Comparison of ENCODE assay signal across 1 cellular context in the genomic region with DNA sequence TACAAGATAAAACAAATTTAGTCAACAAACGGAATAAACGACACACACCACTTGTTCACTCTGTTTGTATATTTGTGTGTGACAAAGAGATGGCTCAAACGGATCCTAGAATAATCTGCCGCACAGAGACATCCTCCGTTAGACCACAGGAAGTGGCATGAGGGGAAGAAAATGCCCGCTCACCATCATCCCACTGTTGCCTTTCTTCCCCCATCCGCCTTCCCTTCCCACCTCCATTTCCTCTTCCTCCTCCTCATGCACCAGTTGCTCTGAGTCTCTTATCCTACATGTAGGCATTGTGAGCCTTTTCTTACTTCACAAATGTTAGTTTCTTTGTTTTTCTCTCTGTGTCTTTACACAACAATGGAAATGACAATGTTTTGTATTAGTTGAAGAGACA.
TF ChIP-seq lines count a peak whose summit lies in the region.

No MANE protein-coding gene starts in this region.

TF ChIP-seq in GM23338, 12 proteins besides CTCF, POLR2A, EP300 and RAD21 (continued from another document):
- no peak for TF ChIP-seq EZH2 (IDR thresholded peaks at IDR 0.05; ENCODE audit: low read depth, unreplicated experiment)
- TF ChIP-seq, protein P1, sequence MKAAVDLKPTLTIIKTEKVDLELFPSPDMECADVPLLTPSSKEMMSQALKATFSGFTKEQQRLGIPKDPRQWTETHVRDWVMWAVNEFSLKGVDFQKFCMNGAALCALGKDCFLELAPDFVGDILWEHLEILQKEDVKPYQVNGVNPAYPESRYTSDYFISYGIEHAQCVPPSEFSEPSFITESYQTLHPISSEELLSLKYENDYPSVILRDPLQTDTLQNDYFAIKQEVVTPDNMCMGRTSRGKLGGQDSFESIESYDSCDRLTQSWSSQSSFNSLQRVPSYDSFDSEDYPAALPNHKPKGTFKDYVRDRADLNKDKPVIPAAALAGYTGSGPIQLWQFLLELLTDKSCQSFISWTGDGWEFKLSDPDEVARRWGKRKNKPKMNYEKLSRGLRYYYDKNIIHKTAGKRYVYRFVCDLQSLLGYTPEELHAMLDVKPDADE (IDR thresholded peaks at IDR 0.05): 0 out of 2 replicates have a peak, but pooled peaks have one; percentile 23
TF ChIP-seq in GM23338: peak in this region for 2.
